6 cellular contexts compared by ENCODE assay signal in the genomic region with DNA sequence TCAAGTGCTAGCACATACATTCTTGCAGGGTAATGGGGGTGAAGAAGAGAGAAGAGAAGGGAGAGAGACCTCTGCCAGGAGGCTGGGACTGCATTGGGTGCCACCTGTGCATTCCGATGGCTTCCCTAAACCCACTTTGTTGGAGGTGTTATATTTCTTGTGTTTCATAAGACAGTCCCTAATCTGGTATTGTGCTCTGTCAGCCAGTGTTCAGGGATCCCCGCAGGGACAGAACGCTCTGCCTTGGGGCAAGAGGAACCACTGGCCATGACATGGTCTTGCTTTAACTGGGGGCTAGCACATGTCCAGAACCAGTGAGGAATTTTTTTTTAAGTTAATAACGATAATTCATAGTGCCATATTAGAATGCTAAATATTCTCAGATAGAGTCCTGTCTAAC.
"Had no signal": no experiment of that assay in that cellular context is flagged by ENCODE, and none has a peak within 500 bp of the region (broad histone marks: within the 10 kb centered on the region; RNA-seq: fewer than 3 reads in every experiment).

No MANE protein-coding gene starts in this region.

- H3K36me3 Mint-ChIP-seq: IgD-negative memory B cell had no signal

- H3K27ac Mint-ChIP-seq: GM23338 had no signal

- H3K4me3 Mint-ChIP-seq: GM23338, H9 had no signal

- H3K9me3 Mint-ChIP-seq: GM23338, H9, IgD-negative memory B cell had no signal

- H3K4me2 ChIP-seq: GM23338 had no signal

- H2AFZ ChIP-seq: GM23338 had no signal

- H3K4me3 ChIP-seq: GM23338 had no signal

- H3K27me3 Mint-ChIP-seq: IgD-negative memory B cell had no signal

- DNase-seq: H9, HCEC 1CT, KBM-7 had no signal

- ATAC-seq: GM23338, HepG2 had no signal
